18 cellular contexts compared by ENCODE assay signal in the genomic region with DNA sequence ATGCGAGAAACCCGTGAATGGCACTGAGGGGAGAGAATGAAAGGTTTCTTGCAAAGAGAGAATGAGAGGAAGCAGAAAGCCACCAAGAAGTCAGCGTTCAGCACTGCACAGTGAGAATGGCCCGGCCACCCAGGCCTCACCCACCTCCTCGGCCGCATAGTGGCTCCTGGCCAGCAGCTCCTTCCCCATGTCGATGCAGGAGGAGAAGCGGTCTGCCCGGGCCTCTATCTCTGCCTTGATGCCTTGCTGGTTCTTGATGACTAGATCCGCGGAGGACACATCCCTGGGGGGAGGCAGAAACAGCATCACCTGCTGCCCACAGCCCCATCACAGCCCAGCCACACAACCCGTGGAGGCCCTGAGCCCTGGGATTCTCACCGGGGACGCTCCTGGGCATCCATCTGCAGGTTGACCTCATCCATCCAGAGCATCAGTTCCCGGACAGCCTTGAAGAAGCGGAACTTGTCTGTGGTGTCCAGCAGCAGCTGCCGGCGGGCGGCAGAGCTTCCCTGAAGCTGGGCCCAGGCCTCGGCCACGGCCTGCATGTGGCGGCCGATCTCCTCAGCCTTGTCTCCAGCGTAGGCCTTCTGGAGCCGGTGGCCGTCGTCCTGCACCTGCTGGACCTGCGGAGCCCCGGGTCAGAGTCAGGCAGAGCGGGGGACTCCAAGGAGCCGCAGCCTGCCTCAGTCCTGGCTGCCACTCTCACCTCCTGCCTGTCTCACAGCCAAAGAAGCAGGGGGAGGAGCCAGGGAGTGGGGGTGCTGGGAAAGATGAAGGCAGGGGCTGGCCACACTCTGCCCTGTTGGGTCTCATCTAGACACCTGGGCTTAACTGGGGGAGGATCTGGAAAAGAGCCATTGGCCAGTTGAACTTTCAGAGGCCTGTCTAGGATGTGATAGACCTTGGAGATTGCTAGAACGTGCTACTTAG.
"Had no signal": no experiment of that assay in that cellular context is flagged by ENCODE, and none has a peak within 500 bp of the region (broad histone marks: within the 10 kb centered on the region; RNA-seq: fewer than 3 reads in every experiment).

No MANE protein-coding gene starts in this region.

- H3K9me3 ChIP-seq: esophagus squamous epithelium, tibial nerve, uterus had no signal

- H3K4me1 ChIP-seq: tibial nerve, uterus had no signal

- H3K27me3 ChIP-seq: esophagus squamous epithelium, tibial nerve, uterus had no signal

- ATAC-seq: activated CD4-positive, CD25-positive, alpha-beta regulatory T cell treated with anti-CD3 and anti-CD28 coated beads, Interleukin-2, amount 50 U/mL, for 24 hours; activated naive CD8-positive, alpha-beta T cell treated with anti-CD3 and anti-CD28 coated beads, Interleukin-2, amount 50 U/mL, for 24 hours; activated T-cell treated with anti-CD3 and anti-CD28 coated beads, Interleukin-2, amount 50 U/mL, for 4 hours; left cardiac atrium; naive thymus-derived CD4-positive, alpha-beta T cell; T-cell had no signal

- H3K4me3 ChIP-seq: esophagus squamous epithelium, tibial nerve, uterus had no signal

- DNase-seq: activated CD4-positive, alpha-beta T cell treated with anti-CD3 and anti-CD28 coated beads, Interleukin-2, amount 10 ng/mL, durations not matched to agents 7 days and 5 days; activated CD8-positive, alpha-beta memory T cell treated with anti-CD3 and anti-CD28 coated beads, Interleukin-2, amount 50 U/mL, for 4 hours; activated effector memory CD4-positive, alpha-beta T cell treated with Interleukin-2 at 50 U/mL for 16 hours; activated naive CD4-positive, alpha-beta T cell treated with anti-CD3 and anti-CD28 coated beads, Interleukin-2, amount 10 ng/mL, durations not matched to agents 7 days and 5 days; activated naive CD8-positive, alpha-beta T cell treated with anti-CD3 and anti-CD28 coated beads, Interleukin-2, amount 50 U/mL, for 24 hours; activated T-cell treated with anti-CD3 and anti-CD28 coated beads, Interleukin-2, amount 50 U/mL, for 4 hours; effector memory CD4-positive, alpha-beta T cell; esophagus squamous epithelium; left cardiac atrium; mesendoderm; naive thymus-derived CD4-positive, alpha-beta T cell; stimulated activated CD4-positive, alpha-beta T cell treated with anti-CD3 and anti-CD28 coated beads, Interleukin-2, amount 100 ng/mL, for 24 hours; T-cell; T-helper 9 cell; uterus had no signal

- FAIRE-seq: islet of Langerhans had no signal

- H3K36me3 ChIP-seq: uterus had no signal

- H3K27ac ChIP-seq: esophagus squamous epithelium, tibial nerve, uterus had no signal
